Comparison of ENCODE assay signal across 1 cellular context in genomic region chr19:55216461-55217198, GRCh38.
TF ChIP-seq lines count a peak whose summit lies in the region.

No MANE protein-coding gene starts in this region.

TF ChIP-seq in K562, 482 proteins besides CTCF, POLR2A, EP300 and RAD21 (continued from another document and continues in another):
- TF ChIP-seq ARID3A (IDR thresholded peaks at IDR 0.05; ENCODE audit: borderline replicate concordance, low read depth, low read length) (peak; percentile 100), BMI1 (IDR thresholded peaks at IDR 0.05; ENCODE audit: low read length) (no peak), ZNF146 (CRISPR knock-in tag; IDR thresholded peaks at IDR 0.05; ENCODE audit: unreplicated experiment) (no peak), MAFK (IDR thresholded peaks at IDR 0.05; ENCODE audit: low read length) (peak; percentile 88), HLTF (IDR thresholded peaks at IDR 0.05) (no peak), MAX (CRISPR knock-in tag; IDR thresholded peaks at IDR 0.05) (peak; percentile 88), HBP1 (CRISPR knock-in tag; IDR thresholded peaks at IDR 0.05) (peak; percentile 62; the same call in 1 of the 2 replicates), BDP1 (IDR thresholded peaks at IDR 0.05; ENCODE audit: insufficient read depth, insufficient read length) (no peak), SNRNP70 (optimal IDR thresholded peaks at IDR 0.05; ENCODE audit: low read depth, low read length) (no peak), ARNT (IDR thresholded peaks at IDR 0.05) (peak; percentile 89; a peak in 3 of 4 replicates), CBX1 (IDR thresholded peaks at IDR 0.05; ENCODE audit: low read depth) (peak; percentile 64; the same call in 1 of the 2 replicates), SMAD4 (CRISPR knock-in tag; conservative IDR thresholded peaks at IDR 0.05) (peak; percentile 89), PYGO2 (tag; IDR thresholded peaks at IDR 0.05) (peak; percentile 48; the same call in 1 of the 2 replicates), ZNF165 (CRISPR knock-in tag; IDR thresholded peaks at IDR 0.05; ENCODE audit: borderline replicate concordance) (no peak), U2AF1 (optimal IDR thresholded peaks at IDR 0.05; ENCODE audit: low read depth, low read length) (no peak), ATF1 (CRISPR knock-in tag; IDR thresholded peaks at IDR 0.05) (peak; percentile 41; the same call in 1 of the 2 replicates), ATF1 (tag; IDR thresholded peaks at IDR 0.05) (peak; percentile 96), NONO (IDR thresholded peaks at IDR 0.05; ENCODE audit: low read depth in 2 of 2, low read length in 1 of 2) (peak in 1 of 2 experiments; percentile 89; a peak in 2 of 4 replicates), ZNF740 (CRISPR knock-in tag; IDR thresholded peaks at IDR 0.05) (peak; percentile 59), ZNF740 (tag; IDR thresholded peaks at IDR 0.05) (no peak), POLR3G (IDR thresholded peaks at IDR 0.05; ENCODE audit: extremely low read depth, insufficient read length, insufficient replicate concordance) (no peak), AFF1 (IDR thresholded peaks at IDR 0.05; ENCODE audit: low read depth in 1 of 2, partially characterized antibody in 2 of 2) (peak; percentile 76 to 98), MLX (CRISPR knock-in tag; conservative IDR thresholded peaks at IDR 0.05) (peak; percentile 71 to 91; a peak in 2 of 4 replicates), THRAP3 (IDR thresholded peaks at IDR 0.05; ENCODE audit: borderline replicate concordance) (peak; percentile 98), SRSF7 (optimal IDR thresholded peaks at IDR 0.05; ENCODE audit: low read depth, low read length) (no peak), HSF4 (CRISPR knock-in tag; IDR thresholded peaks at IDR 0.05; ENCODE audit: borderline replicate concordance) (peak; percentile 25; the same call in 1 of the 2 replicates), NFXL1 (CRISPR knock-in tag; IDR thresholded peaks at IDR 0.05) (no peak), BRF1 (IDR thresholded peaks at IDR 0.05; ENCODE audit: borderline replicate concordance, extremely low read depth, insufficient read length) (no peak), STAT5B (CRISPR knock-in tag; IDR thresholded peaks at IDR 0.05) (no peak), TOE1 (IDR thresholded peaks at IDR 0.05; ENCODE audit: borderline replicate concordance) (peak; percentile 98), TOE1 (CRISPR knock-in tag; IDR thresholded peaks at IDR 0.05; ENCODE audit: borderline replicate concordance, low read depth) (peak; percentile 97), HDAC8 (tag; IDR thresholded peaks at IDR 0.05) (peak; percentile 36; the same call in 1 of the 2 replicates), TAF1 (IDR thresholded peaks at IDR 0.05; ENCODE audit: control insufficient read depth, extremely low read depth, insufficient read depth, low read length, severe bottlenecking) (peak; percentile 53), PTTG1 (tag; IDR thresholded peaks at IDR 0.05; ENCODE audit: low read depth) (no peak), RCOR1 (IDR thresholded peaks at IDR 0.05; ENCODE audit: borderline replicate concordance in 1 of 2, low read depth in 2 of 2, low read length in 2 of 2) (peak; percentile 76 to 95), XRCC4 (IDR thresholded peaks at IDR 0.05; ENCODE audit: extremely low read depth, insufficient read depth, insufficient read length) (no peak), FOXJ2 (tag; IDR thresholded peaks at IDR 0.05) (peak; percentile 88), HCFC1 (IDR thresholded peaks at IDR 0.05; ENCODE audit: low read depth, low read length) (peak; percentile 75), THAP12 (CRISPR knock-in tag; IDR thresholded peaks at IDR 0.05) (peak; percentile 40; the same call in 1 of the 2 replicates), ZNF445 (CRISPR knock-in tag; IDR thresholded peaks at IDR 0.05; ENCODE audit: low read depth) (no peak), CREB1 (IDR thresholded peaks at IDR 0.05) (peak; percentile 83), CREB1 (CRISPR knock-in tag; IDR thresholded peaks at IDR 0.05) (peak; percentile 91), ZNF274 (IDR thresholded peaks at IDR 0.05; ENCODE audit: borderline replicate concordance, low read depth, low read length) (no peak), ETS2 (tag; IDR thresholded peaks at IDR 0.05; ENCODE audit: borderline replicate concordance, poor library complexity, severe bottlenecking) (peak; percentile 5), CHCHD3 (CRISPR knock-in tag; IDR thresholded peaks at IDR 0.05) (0 out of 2 replicates have a peak, but pooled peaks have one; percentile 32), SP2 (IDR thresholded peaks at IDR 0.05; ENCODE audit: extremely low read depth, low read depth, low read length, poor library complexity, severe bottlenecking) (no peak), ATF3 (IDR thresholded peaks at IDR 0.05) (peak; percentile 75), ATF3 (CRISPR knock-in tag; conservative IDR thresholded peaks at IDR 0.05) (peak; percentile 87), ZBTB7A (IDR thresholded peaks at IDR 0.05; ENCODE audit: borderline replicate concordance, control insufficient read depth, low read depth, low read length) (0 out of 2 replicates have a peak, but pooled peaks have one; percentile 29), ZNF398 (CRISPR knock-in tag; IDR thresholded peaks at IDR 0.05) (no peak), LCOR (CRISPR knock-in tag; IDR thresholded peaks at IDR 0.05) (peak; percentile 76), E2F3 (CRISPR knock-in tag; IDR thresholded peaks at IDR 0.05) (0 out of 2 replicates have a peak, but pooled peaks have one; percentile 10), SRSF3 (IDR thresholded peaks at IDR 0.05; ENCODE audit: insufficient read depth, low read length) (peak; percentile 100), E2F1 (CRISPR knock-in tag; IDR thresholded peaks at IDR 0.05) (peak; percentile 93), CCAR2 (IDR thresholded peaks at IDR 0.05; ENCODE audit: low read depth, low read length) (peak; percentile 89), ZNF696 (CRISPR knock-in tag; conservative IDR thresholded peaks at IDR 0.05) (no peak), TAF15 (IDR thresholded peaks at IDR 0.05; ENCODE audit: low read depth, low read length) (no peak)
